In the genomic region with DNA sequence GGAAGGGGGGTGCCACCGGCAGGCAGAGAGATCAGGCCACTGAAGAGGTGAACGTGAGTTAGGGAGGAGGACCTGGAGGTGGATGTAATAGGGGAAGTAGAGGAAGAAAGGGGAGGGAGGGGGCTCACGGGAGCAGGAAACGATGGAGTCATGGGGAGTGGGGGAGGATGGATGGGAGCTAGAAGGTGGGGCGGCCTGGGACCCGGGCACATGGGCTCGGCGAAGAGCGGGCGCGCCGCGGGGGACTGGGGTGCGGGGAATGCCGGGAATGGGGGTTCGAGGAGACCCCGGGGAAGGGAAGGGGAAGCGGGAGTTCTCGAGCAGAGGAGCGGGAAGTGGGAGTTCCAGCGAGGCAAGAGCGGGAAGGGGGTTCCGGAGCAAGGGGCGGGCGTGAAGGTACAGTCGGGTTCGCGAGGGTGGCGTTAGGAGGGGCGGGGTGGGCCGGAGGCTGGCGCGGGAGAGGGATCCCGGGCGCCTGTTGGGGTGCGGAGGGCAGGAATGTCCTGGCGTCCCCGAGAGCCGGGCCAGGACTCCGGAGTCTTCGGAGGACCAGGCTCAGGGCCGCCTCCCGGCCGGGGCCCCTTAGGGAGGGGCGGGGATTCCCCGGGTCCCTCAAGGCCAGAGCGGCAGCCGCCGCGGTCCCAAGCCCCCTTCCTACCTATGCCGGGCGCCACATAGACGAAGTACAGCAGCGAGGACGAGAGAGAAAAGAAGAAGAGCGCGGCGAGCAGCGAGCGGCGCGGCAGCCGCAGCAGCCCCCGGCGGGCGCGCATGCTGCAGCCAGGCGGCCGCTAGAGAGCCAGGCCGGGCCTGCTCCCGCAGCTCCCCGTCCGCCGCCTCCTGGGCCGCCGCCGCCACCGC, we compare ENCODE assay signal across 8 cellular contexts. TPM values are rescaled to one million over a fixed set of nuclear protein-coding genes. Genes with fewer than 3 reads are reported as not detected.
DNase-seq lines count a peak whose midpoint lies in the region; ATAC-seq lines count a peak whose summit lies in the region.

No MANE protein-coding gene starts in this region.

- no peaks in the 10 kb centered on the region for H3K36me3 ChIP-seq in KOPT-K1 (ENCODE audit: insufficient read depth, low read length)
- no peaks in the 10 kb centered on the region for H3K36me3 ChIP-seq in endocrine pancreas (ENCODE audit: control insufficient read depth, insufficient read depth, low read length)
- H3K36me3 ChIP-seq in thymus (ENCODE audit: control insufficient read depth, insufficient read depth), result no peaks in the 10 kb centered on the region

- H3K4me1 ChIP-seq in endocrine pancreas (ENCODE audit: control insufficient read depth, insufficient read depth, low read length), result peaks cover 8% of the 10 kb centered on the region
- peaks cover 51% of the 10 kb centered on the region for H3K4me1 ChIP-seq in mononuclear cell (ENCODE audit: insufficient read depth, low read length)
- H3K4me1 ChIP-seq in thymus (ENCODE audit: control insufficient read depth, insufficient read depth, low read length), result no peaks in the 10 kb centered on the region

- H3K9ac ChIP-seq in endocrine pancreas (ENCODE audit: control insufficient read depth, insufficient read depth, low read length), result peak overlapping the region; percentile 84

- DNase-seq in ELF-1 (ENCODE audit: low read depth, low spot score) (peak; percentile 39), cerebellar nuclear complex (lab: John Stamatoyannopoulos, UW) (no peak)
- DNase-seq in activated CD4-positive, CD25-positive, alpha-beta regulatory T cell treated with anti-CD3 and anti-CD28 coated beads, Interleukin-2, amount 50 U/mL, for 72 hours, result peak; percentile 34

- H3K9me3 ChIP-seq in KOPT-K1 (ENCODE audit: insufficient read depth, low read length, poor library complexity, severe bottlenecking) (no peaks in the 10 kb centered on the region), endocrine pancreas (ENCODE audit: control insufficient read depth, low read length) (no peaks in the 10 kb centered on the region), mononuclear cell (ENCODE audit: low read depth, low read length) (no peaks in the 10 kb centered on the region), thymus (ENCODE audit: control insufficient read depth) (peaks cover 1% of the 10 kb centered on the region)

- H3K4me3 ChIP-seq in endocrine pancreas (ENCODE audit: control insufficient read depth, insufficient read depth, low read length), result peak overlapping the region; percentile 58
- H3K4me3 ChIP-seq in mononuclear cell (ENCODE audit: low read length), result peak overlapping the region; percentile 89
- H3K4me3 ChIP-seq in thymus (ENCODE audit: low read length), result peak overlapping the region; percentile 87

- H3K27me3 ChIP-seq in endocrine pancreas (ENCODE audit: control insufficient read depth, insufficient read depth, low read length) (no peaks in the 10 kb centered on the region), mononuclear cell (ENCODE audit: insufficient read depth, low read length) (no peaks in the 10 kb centered on the region), thymus (ENCODE audit: control insufficient read depth, insufficient read depth) (no peaks in the 10 kb centered on the region)

- ATAC-seq in GM21723 (IDR thresholded peaks at IDR 0.05; ENCODE audit: unreplicated experiment), result peak; percentile 56

- WGBS in thymus, result under 1% methylated on average over 78 of the region's 78 CpGs

- H3K27ac ChIP-seq in KOPT-K1 (ENCODE audit: low read depth, low read length, poor library complexity, severe bottlenecking) (peak overlapping the region; percentile 36), thymus (ENCODE audit: low read depth) (peak overlapping the region; percentile 72)

RNA-seq across cellular contexts. Expression of gene B4GALT5, which starts 0.5 kb away (rescaled TPM):
- 16.0 TPM for total RNA-seq in mononuclear cell
- polyA plus RNA-seq in thymus, result 10.9 TPM

Comparison
In these comparisons a context has a peak if more than half of its experiments do, and no peak if none do; other contexts are left out.
1. DNase-seq: peak in ELF-1 (single experiment) and activated CD4-positive, CD25-positive, alpha-beta regulatory T cell treated with anti-CD3 and anti-CD28 coated beads, Interleukin-2, amount 50 U/mL, for 72 hours (single experiment); none in cerebellar nuclear complex (0 of 2).
2. Peak in every context shown above with its lines, with median percentiles within 50 percentile points of each other: H3K4me3 ChIP-seq.